Comparison of ENCODE assay signal across 8 cellular contexts in the genomic region with DNA sequence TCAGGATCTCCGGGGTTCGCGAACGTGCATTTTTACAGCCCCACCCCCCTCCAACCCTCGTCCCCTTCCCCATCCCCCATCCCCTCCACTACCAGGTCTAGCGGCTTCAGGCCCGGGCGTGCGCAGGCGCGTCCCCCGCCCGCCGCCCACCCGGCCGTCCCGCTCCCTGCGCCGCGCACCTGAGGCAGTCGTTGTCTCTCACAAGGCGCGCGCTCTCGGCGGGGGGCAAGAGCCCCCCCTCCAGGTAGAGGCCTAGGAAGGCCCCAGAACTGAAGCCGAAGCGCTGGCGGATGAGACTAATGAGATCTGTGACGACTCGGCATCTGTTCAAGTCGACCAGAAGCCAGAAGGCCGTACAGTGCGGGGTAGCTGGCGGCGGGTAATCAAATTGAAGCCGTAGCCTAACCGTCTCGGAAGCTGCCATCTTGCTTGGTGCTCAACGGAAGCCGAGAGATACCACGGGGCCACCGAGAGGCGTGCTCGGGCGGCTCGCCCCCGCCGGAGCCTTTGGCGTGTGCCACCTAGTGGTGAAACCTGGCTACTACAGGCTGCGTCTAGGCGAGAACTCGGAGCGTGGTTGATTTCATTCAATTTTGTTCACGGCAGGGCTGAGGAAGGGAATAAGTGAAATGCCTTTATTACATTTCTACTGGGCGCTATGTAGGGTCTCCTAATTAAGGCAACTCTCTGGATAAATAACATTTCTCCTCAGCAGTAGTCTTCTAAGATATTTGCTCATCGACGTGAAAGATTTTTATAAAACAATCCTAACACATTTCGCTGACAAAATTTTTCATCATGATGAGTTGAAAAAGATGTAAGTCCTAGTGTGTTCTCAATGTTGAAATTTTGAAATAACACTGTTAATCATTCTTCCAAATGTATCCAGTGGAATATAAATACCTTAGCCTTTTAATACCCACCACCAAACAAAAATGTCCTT.
DNase-seq lines count a peak whose midpoint lies in the region; ATAC-seq and TF ChIP-seq lines count a peak whose summit lies in the region.

A gene with protein sequence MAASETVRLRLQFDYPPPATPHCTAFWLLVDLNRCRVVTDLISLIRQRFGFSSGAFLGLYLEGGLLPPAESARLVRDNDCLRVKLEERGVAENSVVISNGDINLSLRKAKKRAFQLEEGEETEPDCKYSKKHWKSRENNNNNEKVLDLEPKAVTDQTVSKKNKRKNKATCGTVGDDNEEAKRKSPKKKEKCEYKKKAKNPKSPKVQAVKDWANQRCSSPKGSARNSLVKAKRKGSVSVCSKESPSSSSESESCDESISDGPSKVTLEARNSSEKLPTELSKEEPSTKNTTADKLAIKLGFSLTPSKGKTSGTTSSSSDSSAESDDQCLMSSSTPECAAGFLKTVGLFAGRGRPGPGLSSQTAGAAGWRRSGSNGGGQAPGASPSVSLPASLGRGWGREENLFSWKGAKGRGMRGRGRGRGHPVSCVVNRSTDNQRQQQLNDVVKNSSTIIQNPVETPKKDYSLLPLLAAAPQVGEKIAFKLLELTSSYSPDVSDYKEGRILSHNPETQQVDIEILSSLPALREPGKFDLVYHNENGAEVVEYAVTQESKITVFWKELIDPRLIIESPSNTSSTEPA (minus strand): TSS at position 455 of the 943 bp plus-strand sequence. CDS start 31 bp downstream, at position 424.

- peak within 1 kb of the TSS; percentile 82 for H2AFZ ChIP-seq in OCI-LY3 (ENCODE audit: low read depth, low read length)

- H3K4me1 ChIP-seq in OCI-LY3 (ENCODE audit: low read length) (peaks cover 9% of the 10 kb centered on the region; the same call in 1 of the 2 replicates), mucosa of rectum (ENCODE audit: control insufficient read depth in 2 of 2, insufficient read depth in 2 of 2, low read length in 2 of 2) (peaks cover 3 to 6% of the 10 kb centered on the region in 2 donors)

- TF ChIP-seq CTCF in OCI-LY3 (IDR thresholded peaks at IDR 0.05; ENCODE audit: low read depth, low read length), result peak; percentile 93
- TF ChIP-seq CTCF in epithelial cell of esophagus (IDR thresholded peaks at IDR 0.05; ENCODE audit: insufficient read depth, low read depth, low read length, missing control alignments), result peak; percentile 97

- H3K79me2 ChIP-seq in OCI-LY3 (ENCODE audit: low read length), result peaks cover 39% of the 10 kb centered on the region

- no peaks in the 10 kb centered on the region for H3K9me3 ChIP-seq in OCI-LY3 (ENCODE audit: insufficient read depth, low read length)
- H3K9me3 ChIP-seq in mucosa of rectum (ENCODE audit: control insufficient read depth in 2 of 2, low read length in 2 of 2), result no peaks in the 10 kb centered on the region

- H3K27ac ChIP-seq in OCI-LY3 (ENCODE audit: low read length) (peak within 1 kb of the TSS; percentile 78), mucosa of rectum (ENCODE audit: low read depth in 2 of 2, low read length in 2 of 2) (peak within 1 kb of the TSS; percentile 84 to 89)

- peaks cover 2% of the 10 kb centered on the region; the same call in 1 of the 2 replicates for H4K20me1 ChIP-seq in OCI-LY3 (ENCODE audit: insufficient read depth, low read length)

- ATAC-seq in GM21526 (IDR thresholded peaks at IDR 0.05; ENCODE audit: low FRiP score, unreplicated experiment), result peak; percentile 93

- peak within 1 kb of the TSS; percentile 63 for H3K4me2 ChIP-seq in OCI-LY3 (ENCODE audit: low read length)

- H3K27me3 ChIP-seq in OCI-LY3 (ENCODE audit: low read depth, low read length) (no peaks in the 10 kb centered on the region), mucosa of rectum (ENCODE audit: control insufficient read depth in 2 of 2, insufficient read depth in 2 of 2, low read length in 2 of 2) (no peaks in the 10 kb centered on the region)

- H3K9ac ChIP-seq in OCI-LY3 (ENCODE audit: low read length), result peak within 1 kb of the TSS; percentile 74
- peak within 1 kb of the TSS; percentile 86 to 91 for H3K9ac ChIP-seq in mucosa of rectum (ENCODE audit: low read depth in 1 of 2, low read length in 2 of 2)

- H3K4me3 ChIP-seq in OCI-LY3 (ENCODE audit: low read length) (peak within 1 kb of the TSS; percentile 82), epithelial cell of esophagus (ENCODE audit: low read length) (peak within 1 kb of the TSS; percentile 83), mucosa of rectum (ENCODE audit: low read length in 2 of 2) (peak within 1 kb of the TSS; percentile 83 to 94)

- peak; percentile 84 for DNase-seq in DMS153 (lab: John Stamatoyannopoulos, UW)
- DNase-seq in HuH-7.5 (ENCODE audit: low spot score), result peak; percentile 80
- DNase-seq in activated T-cell treated with anti-CD3 and anti-CD28 coated beads for 1 hour (ENCODE audit: low read depth), result peak; percentile 94
- peak; percentile 93 for DNase-seq in epithelial cell of esophagus (ENCODE audit: low read depth)
- DNase-seq in stimulated activated CD8-positive, alpha-beta memory T cell treated with anti-CD3 and anti-CD28 coated beads, Interleukin-4, amount 100 ng/mL, for 48 hours, result peak; percentile 98

- H3K36me3 ChIP-seq in OCI-LY3 (replicated peaks; ENCODE audit: low read depth, low read length) (peaks cover 4% of the 10 kb centered on the region), mucosa of rectum (ENCODE audit: control insufficient read depth in 2 of 2, insufficient read depth in 2 of 2, low read length in 2 of 2) (peaks cover 0 to 3% of the 10 kb centered on the region in 2 donors)

Comparison
In these comparisons a context has a peak if more than half of its experiments do, and no peak if none do; other contexts are left out.
1. Peak in every context shown above with its lines: DNase-seq, ATAC-seq, H3K4me3 ChIP-seq and H3K27ac ChIP-seq.